Comparison of ENCODE assay signal across 11 cellular contexts in the genomic region with DNA sequence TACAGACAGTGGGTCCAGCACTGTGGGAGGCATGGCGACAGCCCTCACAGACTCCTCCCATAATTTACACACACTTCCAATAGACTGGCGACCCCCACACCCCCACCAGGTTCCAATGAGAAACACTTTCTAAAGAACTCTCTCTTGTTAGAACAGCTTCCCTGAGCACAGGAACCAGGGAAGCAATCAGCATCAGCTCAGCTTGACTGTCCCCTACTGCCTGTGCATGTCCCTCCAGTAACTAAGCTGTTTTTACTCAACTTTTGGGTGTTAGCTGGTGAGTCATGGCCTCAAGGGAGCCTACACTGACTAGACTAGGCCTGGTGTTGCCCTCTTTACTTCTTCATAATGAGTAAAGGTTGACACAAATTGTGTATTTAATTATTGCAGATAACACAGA. TPM values are rescaled to one million over a fixed set of nuclear protein-coding genes. Genes with fewer than 3 reads are reported as not detected.
DNase-seq lines count a peak whose midpoint lies in the region; ATAC-seq and TF ChIP-seq lines count a peak whose summit lies in the region.
"Had no signal": no experiment of that assay in that cellular context is flagged by ENCODE, and none has a peak within 500 bp of the region (broad histone marks: within the 10 kb centered on the region; RNA-seq: fewer than 3 reads in every experiment).

No MANE protein-coding gene starts in this region.

- 66 to 85% (median 80%) methylated on average over 2 of the region's 2 CpGs for WGBS in spleen, 5 donors

- H3K4me3 Mint-ChIP-seq in activated naive CD8-positive, alpha-beta T cell: no peak overlapping the region
- H3K4me3 Mint-ChIP-seq in GM23338: no peak overlapping the region

- no peak overlapping the region for H2AFZ ChIP-seq in GM23338

- no peaks in the 10 kb centered on the region for H4K20me1 ChIP-seq in GM23338 (replicated peaks; ENCODE audit: insufficient read depth)

- peak overlapping the region; percentile 46 for H3K27ac Mint-ChIP-seq in activated naive CD8-positive, alpha-beta T cell
- H3K27ac Mint-ChIP-seq in GM23338: no peak overlapping the region

- peak; percentile 19 for ATAC-seq in HG03342 (IDR thresholded peaks at IDR 0.05; ENCODE audit: unreplicated experiment)
- no peak for ATAC-seq in GM18873 (IDR thresholded peaks at IDR 0.05; ENCODE audit: low FRiP score, unreplicated experiment)
- ATAC-seq in GM23338: no peak; the same call in 2 of the 3 replicates

- no peak overlapping the region for H3K4me3 ChIP-seq in spleen
- H3K4me3 ChIP-seq in GM23338: no peak overlapping the region

- no peak overlapping the region for H3K4me2 ChIP-seq in GM23338

- H3K9me2 ChIP-seq in GM23338 (ENCODE audit: insufficient read depth): 0 out of 2 replicates have a peak, but pooled peaks cover 4% of the 10 kb centered on the region

- H3K27me3 Mint-ChIP-seq in activated naive CD8-positive, alpha-beta T cell: no peaks in the 10 kb centered on the region
- H3K27me3 Mint-ChIP-seq in GM23338 (ENCODE audit: insufficient read depth, low read depth, poor library complexity): peaks cover 2% of the 10 kb centered on the region

- H3K27me3 ChIP-seq in spleen (replicated peaks in 1 of 7): no peaks in the 10 kb centered on the region
- H3K27me3 ChIP-seq in GM23338 (ENCODE audit: insufficient read depth): no peaks in the 10 kb centered on the region

- no peaks in the 10 kb centered on the region for H3K9me3 Mint-ChIP-seq in activated naive CD8-positive, alpha-beta T cell (ENCODE audit: low read depth)
- no peaks in the 10 kb centered on the region for H3K9me3 Mint-ChIP-seq in GM23338

- peaks cover 29 to 85% (median 62%) of the 10 kb centered on the region in 6 donors for H3K4me1 ChIP-seq in spleen
- no peaks in the 10 kb centered on the region for H3K4me1 ChIP-seq in GM23338 (ENCODE audit: insufficient read depth)

- no peak for TF ChIP-seq POLR2A in spleen (IDR thresholded peaks at IDR 0.05)

- DNase-seq in activated gamma-delta T cell treated with Interleukin-2 at 50 U/mL for 16 hours (peak; percentile 43), activated gamma-delta T cell (lab: John Stamatoyannopoulos, UW) (no peak), spleen (no peak), NCI-H1694 treated with DMSO at 0.1 percent for 48 hours (lab: John Stamatoyannopoulos, UW) (no peak), GM23338 (ENCODE audit: low spot score) (no peak)
- DNase-seq: cerebellar nuclear complex, NCI-H1105 treated with DMSO at 0.1 percent for 48 hours, T-helper 9 cell had no signal

- H3K9me3 ChIP-seq in spleen: no peaks in the 10 kb centered on the region

- intact Hi-C loops in spleen (cut with DNase I; ENCODE audit: low total_unique reads): no loop called here

- H3K27ac ChIP-seq in spleen: peak overlapping the region; percentile 16 to 90 (median 84)
- H3K27ac ChIP-seq in GM23338 (ENCODE audit: low read depth): no peak overlapping the region

- no peaks in the 10 kb centered on the region for H3K36me3 ChIP-seq in spleen
- no peaks in the 10 kb centered on the region for H3K36me3 ChIP-seq in GM23338 (ENCODE audit: insufficient read depth)

- no peaks in the 10 kb centered on the region for H3F3A ChIP-seq in GM23338 (replicated peaks; ENCODE audit: low read depth)

- TF ChIP-seq CTCF in spleen (IDR thresholded peaks at IDR 0.05 in 8 of 11, conservative IDR thresholded peaks at IDR 0.05 in 3 of 11) (no peak), GM23338 (conservative IDR thresholded peaks at IDR 0.05; ENCODE audit: low read depth in 2 of 2) (no peak)

- peaks cover 73% of the 10 kb centered on the region for H3K4me1 Mint-ChIP-seq in activated naive CD8-positive, alpha-beta T cell (ENCODE audit: low read depth)
- 0 out of 3 replicates have a peak, but pooled peaks cover 3% of the 10 kb centered on the region for H3K4me1 Mint-ChIP-seq in GM23338

- peaks cover 2% of the 10 kb centered on the region for H3K36me3 Mint-ChIP-seq in activated naive CD8-positive, alpha-beta T cell
- no peaks in the 10 kb centered on the region for H3K36me3 Mint-ChIP-seq in GM23338 (ENCODE audit: low read depth)

- no peaks in the 10 kb centered on the region for H3K79me2 ChIP-seq in GM23338 (replicated peaks; ENCODE audit: insufficient read depth)

TF ChIP-seq in GM23338, 12 proteins besides CTCF, POLR2A, EP300 and RAD21 (continues in another document):
- no peak for TF ChIP-seq ZNF331 (CRISPR knock-in tag; IDR thresholded peaks at IDR 0.05; ENCODE audit: low read depth)
- TF ChIP-seq, protein P1, sequence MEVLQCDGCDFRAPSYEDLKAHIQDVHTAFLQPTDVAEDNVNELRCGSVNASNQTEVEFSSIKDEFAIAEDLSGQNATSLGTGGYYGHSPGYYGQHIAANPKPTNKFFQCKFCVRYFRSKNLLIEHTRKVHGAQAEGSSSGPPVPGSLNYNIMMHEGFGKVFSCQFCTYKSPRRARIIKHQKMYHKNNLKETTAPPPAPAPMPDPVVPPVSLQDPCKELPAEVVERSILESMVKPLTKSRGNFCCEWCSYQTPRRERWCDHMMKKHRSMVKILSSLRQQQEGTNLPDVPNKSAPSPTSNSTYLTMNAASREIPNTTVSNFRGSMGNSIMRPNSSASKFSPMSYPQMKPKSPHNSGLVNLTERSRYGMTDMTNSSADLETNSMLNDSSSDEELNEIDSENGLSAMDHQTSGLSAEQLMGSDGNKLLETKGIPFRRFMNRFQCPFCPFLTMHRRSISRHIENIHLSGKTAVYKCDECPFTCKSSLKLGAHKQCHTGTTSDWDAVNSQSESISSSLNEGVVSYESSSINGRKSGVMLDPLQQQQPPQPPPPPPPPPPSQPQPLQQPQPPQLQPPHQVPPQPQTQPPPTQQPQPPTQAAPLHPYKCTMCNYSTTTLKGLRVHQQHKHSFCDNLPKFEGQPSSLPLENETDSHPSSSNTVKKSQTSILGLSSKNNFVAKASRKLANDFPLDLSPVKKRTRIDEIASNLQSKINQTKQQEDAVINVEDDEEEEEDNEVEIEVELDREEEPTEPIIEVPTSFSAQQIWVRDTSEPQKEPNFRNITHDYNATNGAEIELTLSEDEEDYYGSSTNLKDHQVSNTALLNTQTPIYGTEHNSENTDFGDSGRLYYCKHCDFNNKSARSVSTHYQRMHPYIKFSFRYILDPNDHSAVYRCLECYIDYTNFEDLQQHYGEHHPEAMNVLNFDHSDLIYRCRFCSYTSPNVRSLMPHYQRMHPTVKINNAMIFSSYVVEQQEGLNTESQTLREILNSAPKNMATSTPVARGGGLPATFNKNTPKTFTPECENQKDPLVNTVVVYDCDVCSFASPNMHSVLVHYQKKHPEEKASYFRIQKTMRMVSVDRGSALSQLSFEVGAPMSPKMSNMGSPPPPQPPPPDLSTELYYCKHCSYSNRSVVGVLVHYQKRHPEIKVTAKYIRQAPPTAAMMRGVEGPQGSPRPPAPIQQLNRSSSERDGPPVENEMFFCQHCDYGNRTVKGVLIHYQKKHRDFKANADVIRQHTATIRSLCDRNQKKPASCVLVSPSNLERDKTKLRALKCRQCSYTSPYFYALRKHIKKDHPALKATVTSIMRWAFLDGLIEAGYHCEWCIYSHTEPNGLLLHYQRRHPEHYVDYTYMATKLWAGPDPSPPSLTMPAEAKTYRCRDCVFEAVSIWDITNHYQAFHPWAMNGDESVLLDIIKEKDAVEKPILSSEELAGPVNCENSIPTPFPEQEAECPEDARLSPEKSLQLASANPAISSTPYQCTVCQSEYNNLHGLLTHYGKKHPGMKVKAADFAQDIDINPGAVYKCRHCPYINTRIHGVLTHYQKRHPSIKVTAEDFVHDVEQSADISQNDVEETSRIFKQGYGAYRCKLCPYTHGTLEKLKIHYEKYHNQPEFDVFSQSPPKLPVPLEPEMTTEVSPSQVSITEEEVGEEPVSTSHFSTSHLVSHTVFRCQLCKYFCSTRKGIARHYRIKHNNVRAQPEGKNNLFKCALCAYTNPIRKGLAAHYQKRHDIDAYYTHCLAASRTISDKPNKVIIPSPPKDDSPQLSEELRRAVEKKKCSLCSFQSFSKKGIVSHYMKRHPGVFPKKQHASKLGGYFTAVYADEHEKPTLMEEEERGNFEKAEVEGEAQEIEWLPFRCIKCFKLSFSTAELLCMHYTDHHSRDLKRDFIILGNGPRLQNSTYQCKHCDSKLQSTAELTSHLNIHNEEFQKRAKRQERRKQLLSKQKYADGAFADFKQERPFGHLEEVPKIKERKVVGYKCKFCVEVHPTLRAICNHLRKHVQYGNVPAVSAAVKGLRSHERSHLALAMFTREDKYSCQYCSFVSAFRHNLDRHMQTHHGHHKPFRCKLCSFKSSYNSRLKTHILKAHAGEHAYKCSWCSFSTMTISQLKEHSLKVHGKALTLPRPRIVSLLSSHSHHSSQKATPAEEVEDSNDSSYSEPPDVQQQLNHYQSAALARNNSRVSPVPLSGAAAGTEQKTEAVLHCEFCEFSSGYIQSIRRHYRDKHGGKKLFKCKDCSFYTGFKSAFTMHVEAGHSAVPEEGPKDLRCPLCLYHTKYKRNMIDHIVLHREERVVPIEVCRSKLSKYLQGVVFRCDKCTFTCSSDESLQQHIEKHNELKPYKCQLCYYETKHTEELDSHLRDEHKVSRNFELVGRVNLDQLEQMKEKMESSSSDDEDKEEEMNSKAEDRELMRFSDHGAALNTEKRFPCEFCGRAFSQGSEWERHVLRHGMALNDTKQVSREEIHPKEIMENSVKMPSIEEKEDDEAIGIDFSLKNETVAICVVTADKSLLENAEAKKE (CRISPR knock-in tag; IDR thresholded peaks at IDR 0.05): no peak
- no peak for TF ChIP-seq CREB1 (CRISPR knock-in tag; IDR thresholded peaks at IDR 0.05; ENCODE audit: low read depth)
- no peak for TF ChIP-seq ZNF114 (CRISPR knock-in tag; IDR thresholded peaks at IDR 0.05)
- no peak for TF ChIP-seq JUNB (IDR thresholded peaks at IDR 0.05; ENCODE audit: unreplicated experiment)
- TF ChIP-seq POLR2AphosphoS5 (IDR thresholded peaks at IDR 0.05; ENCODE audit: low read depth): no peak
- TF ChIP-seq EZH2 (IDR thresholded peaks at IDR 0.05; ENCODE audit: low read depth, unreplicated experiment): no peak
- TF ChIP-seq, protein P2, sequence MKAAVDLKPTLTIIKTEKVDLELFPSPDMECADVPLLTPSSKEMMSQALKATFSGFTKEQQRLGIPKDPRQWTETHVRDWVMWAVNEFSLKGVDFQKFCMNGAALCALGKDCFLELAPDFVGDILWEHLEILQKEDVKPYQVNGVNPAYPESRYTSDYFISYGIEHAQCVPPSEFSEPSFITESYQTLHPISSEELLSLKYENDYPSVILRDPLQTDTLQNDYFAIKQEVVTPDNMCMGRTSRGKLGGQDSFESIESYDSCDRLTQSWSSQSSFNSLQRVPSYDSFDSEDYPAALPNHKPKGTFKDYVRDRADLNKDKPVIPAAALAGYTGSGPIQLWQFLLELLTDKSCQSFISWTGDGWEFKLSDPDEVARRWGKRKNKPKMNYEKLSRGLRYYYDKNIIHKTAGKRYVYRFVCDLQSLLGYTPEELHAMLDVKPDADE (IDR thresholded peaks at IDR 0.05): no peak

RNA-seq across cellular contexts. Expression of a gene that starts 32.6 kb away (rescaled TPM):
- 10 to 100 TPM; 30.5 to 46.6 (median 35.5) TPM for total RNA-seq in spleen
- 10 to 100 TPM; 11.1 to 14.3 (median 11.7) TPM for polyA plus RNA-seq in spleen
- 7.7 and 12.0 TPM in 2 replicates for total RNA-seq in GM23338 (2014; rRNA removed; shearing (Covaris generic))
- 6.7 and 8.0 TPM in 2 replicates for polyA plus RNA-seq in GM23338 (2016; fragmentation: Nextera tagmentation; extraction: Ambion mirVana)
